Comparison of ENCODE assay signal across 18 cellular contexts in genomic region chr11:77854838-77855237, GRCh38. TPM values are rescaled to one million over a fixed set of nuclear protein-coding genes. Genes with fewer than 3 reads are reported as not detected.
DNase-seq lines count a peak whose midpoint lies in the region; ATAC-seq, FAIRE-seq and TF ChIP-seq lines count a peak whose summit lies in the region.
"Had no signal": no experiment of that assay in that cellular context is flagged by ENCODE, and none has a peak within 500 bp of the region (broad histone marks: within the 10 kb centered on the region; RNA-seq: fewer than 3 reads in every experiment).

No MANE protein-coding gene starts in this region.

- no peak overlapping the region for H3K4ac ChIP-seq in mesendoderm (ENCODE audit: low read depth, low read length)

- BruUV-seq in HepG2 (replicated peaks; lab: Mats Ljungman, UMichigan), result no TSS peak
- no TSS peak for BruUV-seq in K562 (replicated peaks; lab: Mats Ljungman, UMichigan)

- TF ChIP-seq CTCF in HepG2 (CRISPR knock-in tag; IDR thresholded peaks at IDR 0.05), result no peak
- TF ChIP-seq CTCF in right lobe of liver (IDR thresholded peaks at IDR 0.05), result no peak
- TF ChIP-seq CTCF in HEK293 (tag by site-specific recombination; IDR thresholded peaks at IDR 0.05), result no peak
- TF ChIP-seq CTCF in K562 (IDR thresholded peaks at IDR 0.05 in 2 of 3, conservative IDR thresholded peaks at IDR 0.05 in 1 of 3; ENCODE audit: insufficient read depth in 2 of 3, low read depth in 1 of 3, low read length in 3 of 3), result no peak
- TF ChIP-seq CTCF in type B pancreatic cell (conservative IDR thresholded peaks at IDR 0.05), result no peak

- H4K8ac ChIP-seq in mesendoderm (ENCODE audit: low read depth, low read length), result no peak overlapping the region

- H3K36me3 ChIP-seq in HepG2 (replicated peaks in 1 of 2; ENCODE audit: control insufficient read depth in 1 of 2, insufficient read depth in 2 of 2, low read length in 2 of 2), result peaks cover 6 to 13% of the 10 kb centered on the region in 2 experiments; a peak in 2 of 5 replicates
- H3K36me3 ChIP-seq in right lobe of liver, result no peaks in the 10 kb centered on the region
- peaks cover 0 to 36% of the 10 kb centered on the region in 2 experiments; a peak in 2 of 3 replicates for H3K36me3 ChIP-seq in HEK293 (ENCODE audit: control insufficient read depth in 2 of 2, insufficient read depth in 1 of 2, low read length in 2 of 2)
- no peaks in the 10 kb centered on the region for H3K36me3 ChIP-seq in K562 (ENCODE audit: control insufficient read depth, insufficient read depth, low read length)
- no peaks in the 10 kb centered on the region for H3K36me3 ChIP-seq in mesendoderm (ENCODE audit: control insufficient read depth, insufficient read depth, low read length)

- H2BK15ac ChIP-seq in mesendoderm (replicated peaks; ENCODE audit: low read depth), result no peak overlapping the region

- H3K4me3 ChIP-seq in HepG2 (replicated peaks in 1 of 3; ENCODE audit: insufficient read depth in 1 of 3, low read depth in 2 of 3, low read length in 3 of 3) (no peak overlapping the region), right lobe of liver (no peak overlapping the region), HEK293 (ENCODE audit: low read depth, low read length) (no peak overlapping the region), K562 (no peak overlapping the region), mesendoderm (ENCODE audit: low read length) (peak overlapping the region; percentile 1)
- H3K4me3 ChIP-seq: GM12878 had no signal

- H3K9me3 ChIP-seq in HepG2 (ENCODE audit: low read length) (peaks cover 21% of the 10 kb centered on the region), right lobe of liver (no peaks in the 10 kb centered on the region), HEK293 (ENCODE audit: control insufficient read depth, insufficient read depth, low read depth, low read length) (no peaks in the 10 kb centered on the region), K562 (replicated peaks; ENCODE audit: control insufficient read depth, insufficient read depth, low read depth, low read length) (peaks cover 8% of the 10 kb centered on the region; the same call in 1 of the 2 replicates)

- no peak overlapping the region for H2BK5ac ChIP-seq in mesendoderm (ENCODE audit: low read length)

- H3K4me2 ChIP-seq in HepG2 (ENCODE audit: low read depth, low read length) (no peak overlapping the region), K562 (ENCODE audit: insufficient read depth, low read length) (no peak overlapping the region), mesendoderm (ENCODE audit: low read length) (no peak overlapping the region)

- H3K18ac ChIP-seq in mesendoderm (ENCODE audit: low read length), result no peak overlapping the region

- H2AFZ ChIP-seq in HepG2 (ENCODE audit: low read length) (no peak overlapping the region), K562 (ENCODE audit: low read depth, low read length) (no peak overlapping the region)

- H4K20me1 ChIP-seq in HepG2 (ENCODE audit: insufficient read depth, low read length) (no peaks in the 10 kb centered on the region), K562 (replicated peaks; ENCODE audit: control insufficient read depth, insufficient read depth, low read length) (no peaks in the 10 kb centered on the region)

- H3K27ac ChIP-seq in HepG2 (ENCODE audit: extremely low read length, insufficient read depth, low read length), result no peak overlapping the region
- no peak overlapping the region for H3K27ac ChIP-seq in right lobe of liver
- no peak overlapping the region for H3K27ac ChIP-seq in HEK293 (ENCODE audit: extremely low read depth, low read depth, low read length)
- no peak overlapping the region for H3K27ac ChIP-seq in K562 (ENCODE audit: extremely low read depth, low read depth, low read length)
- no peak overlapping the region for H3K27ac ChIP-seq in mesendoderm (ENCODE audit: low read depth, low read length)

- no peak overlapping the region for H2BK120ac ChIP-seq in mesendoderm (ENCODE audit: low read depth, low read length)

- no peak for TF ChIP-seq EP300 in HepG2 (IDR thresholded peaks at IDR 0.05; ENCODE audit: low read depth in 2 of 2, low read length in 2 of 2)
- TF ChIP-seq EP300 in HepG2 (CRISPR knock-in tag; IDR thresholded peaks at IDR 0.05; ENCODE audit: borderline replicate concordance), result no peak
- TF ChIP-seq EP300 in K562 (IDR thresholded peaks at IDR 0.05; ENCODE audit: low read length), result no peak

- CTCF ChIA-PET in HepG2 (lab: Yijun Ruan, JAX; ENCODE audit: low intra/inter-chr PET ratio, low total read pairs) (no interaction called here), HEK293 (lab: Yijun Ruan, JAX) (no interaction called here), K562 (lab: Yijun Ruan, JAX; ENCODE audit: low intra/inter-chr PET ratio) (no interaction called here)

- no peak overlapping the region for H3K4me3 Mint-ChIP-seq in type B pancreatic cell
- H3K4me3 Mint-ChIP-seq: B cell; CD14-positive monocyte; CD8-positive, alpha-beta T cell had no signal

- H3K4me1 Mint-ChIP-seq in type B pancreatic cell (ENCODE audit: unreplicated experiment), result no peaks in the 10 kb centered on the region
- H3K4me1 Mint-ChIP-seq: B cell, CD14-positive monocyte had no signal

- no peak overlapping the region for H4K5ac ChIP-seq in mesendoderm (ENCODE audit: low read length)

- H3K36me3 Mint-ChIP-seq in type B pancreatic cell, result peaks cover 38% of the 10 kb centered on the region

- in situ Hi-C loops in HepG2 (cut with HindIII; ENCODE audit: extremely low pct_ligation_motif_present, low pct_unique_long_range_greater_than_20kb) (no loop called here), K562 (cut with MboI) (no loop called here)

- no peak overlapping the region for H3K56ac ChIP-seq in mesendoderm (ENCODE audit: low read length)

- TF ChIP-seq POLR2A in HepG2 (IDR thresholded peaks at IDR 0.05; ENCODE audit: insufficient read depth in 1 of 2, low read depth in 2 of 2, low read length in 2 of 2) (no peak), right lobe of liver (IDR thresholded peaks at IDR 0.05) (no peak), K562 (conservative IDR thresholded peaks at IDR 0.05) (no peak)

- no peaks in the 10 kb centered on the region for H3K79me1 ChIP-seq in mesendoderm (ENCODE audit: low read length)

- H3K23ac ChIP-seq in mesendoderm (ENCODE audit: low read length), result no peak overlapping the region

- H3K9me3 Mint-ChIP-seq in type B pancreatic cell, result peaks cover 4% of the 10 kb centered on the region

- H3K4me1 ChIP-seq in HepG2 (ENCODE audit: insufficient read depth, low read length) (peaks cover 9% of the 10 kb centered on the region), right lobe of liver (no peaks in the 10 kb centered on the region), HEK293 (ENCODE audit: control insufficient read depth, insufficient read depth, low read length) (no peaks in the 10 kb centered on the region), K562 (replicated peaks in 1 of 2; ENCODE audit: control insufficient read depth in 2 of 2, insufficient read depth in 2 of 2, low read length in 2 of 2) (no peaks in the 10 kb centered on the region), mesendoderm (ENCODE audit: control insufficient read depth, low read depth, low read length) (no peaks in the 10 kb centered on the region)

- no peaks in the 10 kb centered on the region for H3K79me2 ChIP-seq in HepG2 (ENCODE audit: insufficient read depth, low read length)
- no peaks in the 10 kb centered on the region for H3K79me2 ChIP-seq in K562 (ENCODE audit: control insufficient read depth, insufficient read depth, low read length)
- H3K79me2 ChIP-seq in mesendoderm (ENCODE audit: control insufficient read depth, insufficient read depth, low read length), result no peaks in the 10 kb centered on the region

- no peaks in the 10 kb centered on the region for H3K9me1 ChIP-seq in K562 (ENCODE audit: control insufficient read depth, insufficient read depth, low read length)

- no peak overlapping the region for H3K27ac Mint-ChIP-seq in type B pancreatic cell
- H3K27ac Mint-ChIP-seq: B cell; CD14-positive monocyte; CD8-positive, alpha-beta T cell had no signal

- FAIRE-seq in HepG2 (lab: Jason Lieb, UNC), result no peak
- FAIRE-seq in K562 (lab: Jason Lieb, UNC), result no peak
- FAIRE-seq: D721Med, GM12878, GM18507, H54 had no signal

- H3K27me3 ChIP-seq in HepG2 (ENCODE audit: control insufficient read depth in 1 of 2, insufficient read depth in 2 of 2, low read length in 2 of 2) (no peaks in the 10 kb centered on the region), right lobe of liver (no peaks in the 10 kb centered on the region), K562 (ENCODE audit: control insufficient read depth in 2 of 2, insufficient read depth in 2 of 2, low read length in 2 of 2) (no peaks in the 10 kb centered on the region), mesendoderm (ENCODE audit: insufficient read depth, low read length, poor library complexity) (no peaks in the 10 kb centered on the region)

- 100% methylated on average over 2 of the region's 2 CpGs for WGBS in HepG2 (ENCODE audit: low lambda C conversion rate)
- WGBS in right lobe of liver (ENCODE audit: insufficient coverage, low coverage, low lambda C conversion rate, missing lambda C conversion rate), result no CpG with 5 or more reads among the region's 2 CpGs
- 78% methylated on average over 2 of the region's 2 CpGs for WGBS in K562 (ENCODE audit: insufficient coverage, low coverage, missing lambda C conversion rate)
- WGBS in mesendoderm (ENCODE audit: extremely low coverage, insufficient coverage, low lambda C conversion rate), result no CpG with 5 or more reads among the region's 2 CpGs

- no peaks in the 10 kb centered on the region for H3K27me3 Mint-ChIP-seq in type B pancreatic cell
- H3K27me3 Mint-ChIP-seq: B cell had no signal

- DNase-seq in HepG2 (ENCODE audit: low spot score) (no peak), right lobe of liver (no peak), K562 (ENCODE audit: extremely low read depth in 1 of 4, low spot score in 3 of 4) (peak in 1 of 4 experiments; percentile 14), mesendoderm (peak; percentile 16), type B pancreatic cell (ENCODE audit: extremely low spot score, unreplicated experiment) (no peak), SW 1271 (lab: John Stamatoyannopoulos, UW) (no peak)
- DNase-seq: CD8-positive, alpha-beta T cell; COR-L47; DMS79 had no signal

- H2AK5ac ChIP-seq in mesendoderm (ENCODE audit: low read length), result no peak overlapping the region

- no peak for ATAC-seq in HepG2
- no peak for ATAC-seq in right lobe of liver
- ATAC-seq in K562, result no peak
- no peak for ATAC-seq in HG03045 (IDR thresholded peaks at IDR 0.05; ENCODE audit: unreplicated experiment)
- ATAC-seq: CD8-positive, alpha-beta T cell; GM12878; HCT116 had no signal

- TF ChIP-seq RAD21 in HepG2 (CRISPR knock-in tag; IDR thresholded peaks at IDR 0.05) (no peak), K562 (CRISPR knock-in tag; conservative IDR thresholded peaks at IDR 0.05 in 1 of 2, IDR thresholded peaks at IDR 0.05 in 1 of 2) (no peak)

- POLR2A ChIA-PET in HepG2 (lab: Yijun Ruan, JAX), result no interaction called here
- POLR2A ChIA-PET in HEK293 (lab: Yijun Ruan, JAX), result no interaction called here
- POLR2A ChIA-PET in K562 (lab: Yijun Ruan, JAX), result interaction anchor here (0.6 kb wide), 1 partner anchor 537 kb away, joined by 3 read pairs; no protein-coding TSS in a partner anchor

- H3K9ac ChIP-seq in HepG2 (ENCODE audit: insufficient read depth, low read depth, low read length) (no peak overlapping the region), K562 (ENCODE audit: insufficient read depth in 1 of 2, low read depth in 2 of 2, low read length in 2 of 2) (no peak overlapping the region), mesendoderm (ENCODE audit: low read length) (no peak overlapping the region)

- intact Hi-C loops in HepG2 (cut with micrococcal nuclease; ENCODE audit: unreplicated experiment) (no loop called here), right lobe of liver (cut with DNase I) (no loop called here), K562 (cut with micrococcal nuclease) (no loop called here)

RNA-seq across cellular contexts. Expression of gene AAMDC, which starts 33.9 kb away (rescaled TPM):
- total RNA-seq in HepG2 (2016; rRNA removed; fragmentation: Illumina TruSeq; extraction: Trizol), result 35.6 and 49.5 TPM in 2 replicates
- total RNA-seq in HepG2 (2016; cell fraction: cytosol; rRNA removed; fragmentation: Illumina TruSeq; extraction: Trizol; ENCODE audit: low read depth), result 10.1 and 11.6 TPM in 2 replicates
- total RNA-seq in HepG2 (2016; cell fraction: insoluble cytoplasmic fraction; rRNA removed; fragmentation: Illumina TruSeq; extraction: Trizol), result 42.2 and 52.7 TPM in 2 replicates
- total RNA-seq in HepG2 (2016; cell fraction: membrane; rRNA removed; fragmentation: Illumina TruSeq; extraction: Trizol), result 15.8 and 15.9 TPM in 2 replicates
- total RNA-seq in HepG2 (2016; cell fraction: nucleus; rRNA removed; fragmentation: Illumina TruSeq; extraction: Trizol), result 15.3 and 17.8 TPM in 2 replicates
- 16.7 and 18.1 TPM in 2 replicates for polyA plus RNA-seq in HepG2 (2011; rRNA removed)
- polyA plus RNA-seq in HepG2 (2011; cell fraction: cytosol; rRNA removed), result 15.8 and 23.8 TPM in 2 replicates
- polyA plus RNA-seq in HepG2 (2011; cell fraction: nucleus; rRNA removed), result 2.3 and 6.5 TPM in 2 replicates
- 39.1 and 47.5 TPM in 2 replicates for polyA plus RNA-seq in HepG2 (2012)
- 10.6 and 15.3 TPM in 2 replicates for polyA plus RNA-seq in HepG2 (2016; cell fraction: cytosol; fragmentation: Illumina TruSeq; extraction: Trizol; ENCODE audit: low read depth)
- 58.7 and 59.1 TPM in 2 replicates for polyA plus RNA-seq in HepG2 (2016; cell fraction: insoluble cytoplasmic fraction; fragmentation: Illumina TruSeq; extraction: Trizol; ENCODE audit: low read depth)
- polyA plus RNA-seq in HepG2 (2016; cell fraction: membrane; fragmentation: Illumina TruSeq; extraction: Trizol; ENCODE audit: low read depth), result 13.9 and 15.2 TPM in 2 replicates
- polyA plus RNA-seq in HepG2 (2016; cell fraction: nucleus; fragmentation: Illumina TruSeq; extraction: Trizol; ENCODE audit: insufficient read depth, low read depth), result 27.6 and 29.3 TPM in 2 replicates
- polyA minus RNA-seq in HepG2 (2011; rRNA and poly(A)+ RNA removed; ENCODE audit: low replicate concordance), result 4.0 TPM in 1 of 2 replicates, not detected in the other
- polyA minus RNA-seq in HepG2 (2011; cell fraction: cytosol; rRNA and poly(A)+ RNA removed), result 2.5 and 5.3 TPM in 2 replicates
- 9.6 and 9.8 TPM in 2 replicates for polyA minus RNA-seq in HepG2 (2011; cell fraction: nucleus; rRNA and poly(A)+ RNA removed)
- total RNA-seq in right lobe of liver, result 10 to 100 TPM; 10.4 to 19.2 (median 14.5) TPM
- 5.2 TPM in 2 replicates for total RNA-seq in K562 (2011; cell fraction: chromatin; rRNA removed; ENCODE audit: low replicate concordance)
- total RNA-seq in K562 (2011; cell fraction: nucleolus; rRNA removed), result 2.2 and 4.8 TPM in 2 replicates
- 4.5 and 6.7 TPM in 2 replicates for total RNA-seq in K562 (2011; cell fraction: nucleoplasm; rRNA removed)
- 12.4 and 13.7 TPM in 2 replicates for total RNA-seq in K562 (2014; rRNA removed)
- total RNA-seq in K562 (2014; rRNA removed; fragmentation: Illumina TruSeq; extraction: Trizol), result 16.7 and 18.4 TPM in 2 replicates
- 13.8 and 14.5 TPM in 2 replicates for total RNA-seq in K562 (2015; rRNA removed; fragmentation: Illumina TruSeq; extraction: Trizol)
- 10.4 and 10.6 TPM in 2 replicates for total RNA-seq in K562 (2021)
- 14.3 and 15.6 TPM in 2 replicates for polyA plus RNA-seq in K562 (2011; rRNA removed)
- polyA plus RNA-seq in K562 (2011; cell fraction: cytosol; rRNA removed), result 3.4 and 12.8 TPM in 2 replicates
- polyA plus RNA-seq in K562 (2011; cell fraction: nucleus; rRNA removed), result 4.1 and 5.8 TPM in 2 replicates
- polyA plus RNA-seq in K562 (2012), result 28.7 and 40.3 TPM in 2 replicates
- polyA plus RNA-seq in K562 (2014; fragmentation: Illumina TruSeq; extraction: Trizol), result 10.8 and 13.9 TPM in 2 replicates
- 10 to 100 TPM; 37.5 to 40.6 TPM for polyA plus RNA-seq in K562 (2014; fragmentation: Nextera tagmentation; extraction: Ambion mirVana)
- polyA plus RNA-seq in K562 (2014; rRNA removed), result 11.9 and 17.0 TPM in 2 replicates
- polyA minus RNA-seq in K562 (2011; rRNA and poly(A)+ RNA removed), result 9.5 and 11.2 TPM in 2 replicates
- polyA minus RNA-seq in K562 (2011; cell fraction: cytosol; rRNA and poly(A)+ RNA removed), result 2.7 and 5.7 TPM in 2 replicates
- polyA minus RNA-seq in K562 (2011; cell fraction: nucleus; rRNA and poly(A)+ RNA removed), result 2.8 and 4.7 TPM in 2 replicates
- 23.9 TPM for polyA plus RNA-seq in mesendoderm (2013, experiment 1 of 2)
- 22.1 TPM for polyA plus RNA-seq in mesendoderm (2013, experiment 2 of 2)
- total RNA-seq in type B pancreatic cell (ENCODE audit: low replicate concordance), result 16.9 and 33.6 TPM in 2 replicates

RNA-seq across cellular contexts. Expression of gene RSF1, which starts 34.3 kb away (rescaled TPM):
- total RNA-seq in HepG2 (2016; rRNA removed; fragmentation: Illumina TruSeq; extraction: Trizol) (33.1 and 47.7 TPM in 2 replicates), right lobe of liver (10 to 100 TPM in 5 of 6 experiments, 1 to 10 TPM in 1; 8.4 to 23.0 (median 20.6) TPM), K562 (2014; rRNA removed) (34.7 and 45.5 TPM in 2 replicates), K562 (2014; rRNA removed; fragmentation: Illumina TruSeq; extraction: Trizol) (43.0 and 52.8 TPM in 2 replicates), K562 (2015; rRNA removed; fragmentation: Illumina TruSeq; extraction: Trizol) (34.5 and 42.8 TPM in 2 replicates), K562 (2021) (37.3 and 53.1 TPM in 2 replicates), type B pancreatic cell (ENCODE audit: low replicate concordance) (56.6 and 74.2 TPM in 2 replicates)
- total RNA-seq in HepG2 (2016; cell fraction: cytosol; rRNA removed; fragmentation: Illumina TruSeq; extraction: Trizol; ENCODE audit: low read depth), result 57.2 and 60.7 TPM in 2 replicates
- 28.3 and 41.6 TPM in 2 replicates for total RNA-seq in HepG2 (2016; cell fraction: insoluble cytoplasmic fraction; rRNA removed; fragmentation: Illumina TruSeq; extraction: Trizol)
- total RNA-seq in HepG2 (2016; cell fraction: membrane; rRNA removed; fragmentation: Illumina TruSeq; extraction: Trizol), result 26.4 and 26.7 TPM in 2 replicates
- total RNA-seq in HepG2 (2016; cell fraction: nucleus; rRNA removed; fragmentation: Illumina TruSeq; extraction: Trizol), result 32.0 and 45.6 TPM in 2 replicates
- polyA plus RNA-seq in HepG2 (2011; rRNA removed) (6.3 and 15.5 TPM in 2 replicates), K562 (2011; rRNA removed) (25.2 and 26.3 TPM in 2 replicates), K562 (2014; fragmentation: Illumina TruSeq; extraction: Trizol) (59.2 and 63.6 TPM in 2 replicates), K562 (2014; fragmentation: Nextera tagmentation; extraction: Ambion mirVana) (10 to 100 TPM in 1 of 2 experiments, 1 to 10 TPM in 1; 9.7 to 14.4 TPM), K562 (2014; rRNA removed) (24.1 and 33.0 TPM in 2 replicates)
- 6.3 and 10.1 TPM in 2 replicates for polyA plus RNA-seq in HepG2 (2011; cell fraction: cytosol; rRNA removed)
- polyA plus RNA-seq in HepG2 (2011; cell fraction: nucleus; rRNA removed), result 9.8 and 13.7 TPM in 2 replicates
- 24.8 and 29.0 TPM in 2 replicates for polyA plus RNA-seq in HepG2 (2012)
- polyA plus RNA-seq in HepG2 (2016; cell fraction: cytosol; fragmentation: Illumina TruSeq; extraction: Trizol; ENCODE audit: low read depth), result 4.1 and 4.2 TPM in 2 replicates
- 20.8 and 24.1 TPM in 2 replicates for polyA plus RNA-seq in HepG2 (2016; cell fraction: insoluble cytoplasmic fraction; fragmentation: Illumina TruSeq; extraction: Trizol; ENCODE audit: low read depth)
- 5.3 and 6.9 TPM in 2 replicates for polyA plus RNA-seq in HepG2 (2016; cell fraction: membrane; fragmentation: Illumina TruSeq; extraction: Trizol; ENCODE audit: low read depth)
- polyA plus RNA-seq in HepG2 (2016; cell fraction: nucleus; fragmentation: Illumina TruSeq; extraction: Trizol; ENCODE audit: insufficient read depth, low read depth), result 12.8 and 21.0 TPM in 2 replicates
- polyA minus RNA-seq in HepG2 (2011; rRNA and poly(A)+ RNA removed; ENCODE audit: low replicate concordance), result 11.2 and 17.7 TPM in 2 replicates
- 17.1 and 20.1 TPM in 2 replicates for polyA minus RNA-seq in HepG2 (2011; cell fraction: cytosol; rRNA and poly(A)+ RNA removed)
- polyA minus RNA-seq in HepG2 (2011; cell fraction: nucleus; rRNA and poly(A)+ RNA removed), result 43.6 and 49.4 TPM in 2 replicates
- total RNA-seq in K562 (2011; cell fraction: chromatin; rRNA removed; ENCODE audit: low replicate concordance), result 47.1 and 111 TPM in 2 replicates
- 16.2 and 22.8 TPM in 2 replicates for total RNA-seq in K562 (2011; cell fraction: nucleolus; rRNA removed)
- total RNA-seq in K562 (2011; cell fraction: nucleoplasm; rRNA removed), result 55.4 and 88.9 TPM in 2 replicates
- 7.2 and 13.6 TPM in 2 replicates for polyA plus RNA-seq in K562 (2011; cell fraction: cytosol; rRNA removed)
- 26.3 and 32.7 TPM in 2 replicates for polyA plus RNA-seq in K562 (2011; cell fraction: nucleus; rRNA removed)
- polyA plus RNA-seq in K562 (2012), result 24.0 and 42.9 TPM in 2 replicates
- 67.6 and 88.5 TPM in 2 replicates for polyA minus RNA-seq in K562 (2011; rRNA and poly(A)+ RNA removed)
- polyA minus RNA-seq in K562 (2011; cell fraction: cytosol; rRNA and poly(A)+ RNA removed), result 26.3 and 33.4 TPM in 2 replicates
- 16.0 and 39.0 TPM in 2 replicates for polyA minus RNA-seq in K562 (2011; cell fraction: nucleus; rRNA and poly(A)+ RNA removed)
- polyA plus RNA-seq in mesendoderm (2013, experiment 1 of 2), result 59.1 TPM
- 59.0 TPM for polyA plus RNA-seq in mesendoderm (2013, experiment 2 of 2)

Comparison
In these comparisons a context has a peak if more than half of its experiments do, and no peak if none do; other contexts are left out.
1. Of the 241 proteins assayed by ChIP-seq in both HepG2 and K562: peak only in HepG2: none; only in K562: CBX1, CBX5 and CEBPZ; in both: ZFP36; in neither: 236; mixed calls (peak in some experiments, not most) for 1.